In genomic region chr14:69682607-69683263, GRCh38 we compare ENCODE assay signal across 10 cellular contexts.
DNase-seq lines count a peak whose midpoint lies in the region; ATAC-seq, FAIRE-seq and TF ChIP-seq lines count a peak whose summit lies in the region.
"Had no signal": no experiment of that assay in that cellular context is flagged by ENCODE, and none has a peak within 500 bp of the region (broad histone marks: within the 10 kb centered on the region; RNA-seq: fewer than 3 reads in every experiment).

No MANE protein-coding gene starts in this region.

- peak in 3 of 4 experiments; percentile 39 to 59 (median 56) for ATAC-seq in T-cell (replicated peaks in 1 of 4)
- peak; percentile 59 for ATAC-seq in esophagus mucosa

- H3K9me3 ChIP-seq in small intestine (ENCODE audit: control insufficient read depth, low read depth) = no peaks in the 10 kb centered on the region

- 55 to 82% (median 69%) methylated on average over 1 of the region's 1 CpG for WGBS in small intestine, 3 donors

- TF ChIP-seq POLR2A in H54 (IDR thresholded peaks at IDR 0.05; ENCODE audit: low read depth, low read length) = no peak

- peaks cover 4 to 26% of the 10 kb centered on the region in 2 donors for H3K4me1 ChIP-seq in small intestine (ENCODE audit: control insufficient read depth in 2 of 2, insufficient read depth in 1 of 2, low read depth in 1 of 2, low read length in 1 of 2)

- CTCF ChIA-PET in T-cell (lab: Charles Lee) = interaction anchor here (0.5 to 1.2 kb wide), 5 partner anchors 8 to 1872 kb away, joined by 3 to 5 read pairs (median 3); no protein-coding TSS in a partner anchor

- no peak overlapping the region for H3K4me3 ChIP-seq in small intestine (ENCODE audit: low read depth in 1 of 2, low read length in 2 of 2)
- H3K4me3 ChIP-seq: neural progenitor cell had no signal

- FAIRE-seq in H54 (lab: Jason Lieb, UNC) (peak; percentile 43), small intestine (lab: Jason Lieb, UNC) (no peak)
- FAIRE-seq: endometrium had no signal

- no peaks in the 10 kb centered on the region for H3K9me3 Mint-ChIP-seq in T-cell

- H3K36me3 ChIP-seq in small intestine (ENCODE audit: control insufficient read depth in 2 of 2, insufficient read depth in 2 of 2, low read length in 2 of 2) = no peaks in the 10 kb centered on the region
- H3K36me3 ChIP-seq: neural progenitor cell had no signal

- POLR2A ChIA-PET in T-cell (lab: Charles Lee) = interaction anchor here (0.5 to 0.6 kb wide), 2 partner anchors 16 to 23 kb away, joined by 3 read pairs; no protein-coding TSS in a partner anchor

- peak overlapping the region; percentile 34 to 48 (median 47) for H3K4me3 Mint-ChIP-seq in T-cell
- H3K4me3 Mint-ChIP-seq: neural progenitor cell had no signal

- H3K36me3 Mint-ChIP-seq in T-cell = peaks cover 16% of the 10 kb centered on the region

- DNase-seq in H54 (ENCODE audit: insufficient read length, low spot score) (no peak), T-cell (peak in 1 of 34 experiments; percentile 13), small intestine (peak; percentile 42), NCI-H1694 treated with DMSO at 0.1 percent for 48 hours (lab: John Stamatoyannopoulos, UW) (no peak), cerebellar nuclear complex (lab: John Stamatoyannopoulos, UW) (no peak), NCI-H345 (lab: John Stamatoyannopoulos, UW) (no peak)
- DNase-seq: NCI-H1417 had no signal

- H3K27me3 ChIP-seq in small intestine (ENCODE audit: control insufficient read depth in 2 of 2, insufficient read depth in 2 of 2, low read length in 2 of 2) = no peaks in the 10 kb centered on the region
- H3K27me3 ChIP-seq: neural progenitor cell had no signal

- H3K27ac ChIP-seq in small intestine (ENCODE audit: low read depth in 1 of 2, low read length in 1 of 2) = peak overlapping the region in 1 of 2 donors; percentile 57
- H3K27ac ChIP-seq: neural progenitor cell had no signal

- peak overlapping the region; percentile 86 to 89 for H3K27ac Mint-ChIP-seq in T-cell
- H3K27ac Mint-ChIP-seq: neural progenitor cell had no signal

- H3K27me3 Mint-ChIP-seq in T-cell = no peaks in the 10 kb centered on the region

- peaks cover 69 to 80% (median 69%) of the 10 kb centered on the region in 3 donors for H3K4me1 Mint-ChIP-seq in T-cell
